Comparison of ENCODE assay signal across 8 cellular contexts in the genomic region with DNA sequence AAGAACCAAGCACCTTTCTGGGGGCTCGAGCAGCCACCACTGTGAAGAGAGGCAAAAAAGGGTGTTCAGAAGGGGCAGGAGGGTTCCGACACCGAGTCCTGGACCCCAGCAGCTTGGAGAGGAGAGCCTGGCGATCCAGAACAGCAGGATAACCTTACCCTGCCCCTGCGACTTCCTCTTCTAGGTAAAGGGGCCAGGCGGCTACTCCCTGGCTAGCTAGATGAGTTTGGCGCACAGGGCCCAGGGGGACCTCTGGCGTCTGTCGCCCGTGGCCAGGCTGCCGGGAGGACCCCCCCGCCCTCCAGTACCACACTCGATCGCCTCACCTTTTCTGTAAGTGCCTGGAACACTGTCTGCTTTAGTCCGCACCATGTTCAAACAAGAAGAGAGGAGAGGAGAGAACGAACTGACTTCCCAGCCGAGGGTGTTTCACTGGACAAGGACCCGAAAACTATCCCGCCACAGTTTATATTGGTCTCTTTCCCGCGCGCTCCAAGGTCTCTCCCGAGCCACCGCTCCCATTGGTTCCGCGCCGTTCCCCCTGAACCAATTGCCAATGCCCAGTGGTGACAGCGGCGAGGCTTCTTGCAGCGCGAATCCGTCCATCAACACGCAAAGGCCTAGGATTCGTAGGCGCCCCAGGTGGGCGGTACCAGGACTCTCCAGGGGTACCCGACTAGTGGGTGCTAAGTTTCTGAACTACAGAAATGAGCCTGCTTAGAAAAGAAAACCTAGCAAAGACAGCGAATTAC. TPM values are rescaled to one million over a fixed set of nuclear protein-coding genes. Genes with fewer than 3 reads are reported as not detected.
DNase-seq lines count a peak whose midpoint lies in the region; ATAC-seq and FAIRE-seq lines count a peak whose summit lies in the region.

A gene with protein sequence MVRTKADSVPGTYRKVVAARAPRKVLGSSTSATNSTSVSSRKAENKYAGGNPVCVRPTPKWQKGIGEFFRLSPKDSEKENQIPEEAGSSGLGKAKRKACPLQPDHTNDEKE (minus strand): TSS at position 442 of the 752 bp plus-strand sequence. CDS start 70 bp downstream, at position 372.

- peak; percentile 57 for FAIRE-seq in colon (lab: Jason Lieb, UNC)

- H3K27ac Mint-ChIP-seq in activated CD4-positive, alpha-beta T cell treated with anti-CD3 and anti-CD28 coated beads for 36 hours: peak within 1 kb of the TSS; percentile 84

- ATAC-seq in GM19324 (IDR thresholded peaks at IDR 0.05; ENCODE audit: low FRiP score, unreplicated experiment): peak; percentile 94
- peak; percentile 97 for ATAC-seq in HG03460 (IDR thresholded peaks at IDR 0.05; ENCODE audit: unreplicated experiment)
- ATAC-seq in activated CD4-positive, alpha-beta T cell treated with anti-CD3 and anti-CD28 coated beads for 36 hours: peak; percentile 99

- H3K4me1 Mint-ChIP-seq in activated CD4-positive, alpha-beta T cell treated with anti-CD3 and anti-CD28 coated beads for 36 hours: peaks cover 18% of the 10 kb centered on the region

- peak; percentile 94 for DNase-seq in NCI-H524 treated with DMSO at 0.1 percent for 48 hours (lab: John Stamatoyannopoulos, UW)
- DNase-seq in activated CD4-positive, alpha-beta T cell treated with anti-CD3 and anti-CD28 coated beads for 36 hours: peak; percentile 97
- peak; percentile 93 for DNase-seq in kidney glomerular epithelial cell (lab: John Stamatoyannopoulos, UW)
- peak; percentile 64 to 72 for DNase-seq in stimulated activated CD4-positive, alpha-beta T cell treated with anti-CD3 and anti-CD28 coated beads, Interleukin-1b, Interleukin-23, amount 100 ng/mL, for 1 hour (ENCODE audit: low read depth in 2 of 2)

- H3K36me3 Mint-ChIP-seq in activated CD4-positive, alpha-beta T cell treated with anti-CD3 and anti-CD28 coated beads for 36 hours (ENCODE audit: low read depth): peaks cover 18% of the 10 kb centered on the region

- peak within 1 kb of the TSS; percentile 70 to 91 (median 87) for H3K9ac ChIP-seq in BLaER1 treated with 17β-estradiol and CSF1 and Interleukin-3, amounts not matched to agents 10 nM and 100 nM

- H3K4me3 Mint-ChIP-seq in activated CD4-positive, alpha-beta T cell treated with anti-CD3 and anti-CD28 coated beads for 36 hours: peak within 1 kb of the TSS; percentile 97

- no peaks in the 10 kb centered on the region for H3K27me3 Mint-ChIP-seq in activated CD4-positive, alpha-beta T cell treated with anti-CD3 and anti-CD28 coated beads for 36 hours

- H3K27ac ChIP-seq in BLaER1 treated with 17β-estradiol and CSF1 and Interleukin-3, amounts not matched to agents 10 nM and 100 nM: peak within 1 kb of the TSS in 9 of 11 experiments; percentile 56 to 86 (median 82); a peak in 18 of 22 replicates

- no peaks in the 10 kb centered on the region for H3K27me3 ChIP-seq in BLaER1 treated with 17β-estradiol and CSF1 and Interleukin-3, amounts not matched to agents 10 nM and 100 nM

- intact Hi-C loops in activated CD4-positive, alpha-beta T cell treated with anti-CD3 and anti-CD28 coated beads for 36 hours (cut with DNase I, micrococcal nuclease): loop anchor here (1.0 to 10.0 kb wide), 8 partner anchors 25 to 876 kb away; a partner anchor contains a TSS

- H3K9me3 ChIP-seq in BLaER1 treated with 17β-estradiol and CSF1 and Interleukin-3, amounts not matched to agents 10 nM and 100 nM (replicated peaks in 1 of 11): no peaks in the 10 kb centered on the region

- peaks cover 0 to 15% (median 0%) of the 10 kb centered on the region in 11 experiments; a peak in 3 of 22 replicates for H4K20me1 ChIP-seq in BLaER1 treated with 17β-estradiol and CSF1 and Interleukin-3, amounts not matched to agents 10 nM and 100 nM

- POLR2A ChIA-PET in activated CD4-positive, alpha-beta T cell treated with anti-CD3 and anti-CD28 coated beads for 36 hours (lab: Charles Lee): interaction anchor here (0.8 to 1.0 kb wide), 3 partner anchors 78 to 317 kb away, joined by 3 read pairs; no protein-coding TSS in a partner anchor

- peak within 1 kb of the TSS; percentile 67 to 85 (median 76) for H3K4me3 ChIP-seq in BLaER1 treated with 17β-estradiol and CSF1 and Interleukin-3, amounts not matched to agents 10 nM and 100 nM

- H3K9me3 Mint-ChIP-seq in activated CD4-positive, alpha-beta T cell treated with anti-CD3 and anti-CD28 coated beads for 36 hours (ENCODE audit: low read depth): no peaks in the 10 kb centered on the region

- peaks cover 0 to 38% (median 23%) of the 10 kb centered on the region in 11 experiments; a peak in 18 of 22 replicates for H3K36me3 ChIP-seq in BLaER1 treated with 17β-estradiol and CSF1 and Interleukin-3, amounts not matched to agents 10 nM and 100 nM

- H3K4me1 ChIP-seq in BLaER1 treated with 17β-estradiol and CSF1 and Interleukin-3, amounts not matched to agents 10 nM and 100 nM: peaks cover 13 to 42% (median 36%) of the 10 kb centered on the region in 10 experiments; a peak in 19 of 20 replicates

- H3K4me2 ChIP-seq in BLaER1 treated with 17β-estradiol and CSF1 and Interleukin-3, amounts not matched to agents 10 nM and 100 nM: peak within 1 kb of the TSS; percentile 84 to 99 (median 96)

- CTCF ChIA-PET in activated CD4-positive, alpha-beta T cell treated with anti-CD3 and anti-CD28 coated beads for 36 hours (lab: Charles Lee): interaction anchor here (0.7 to 1.6 kb wide), 3 partner anchors 15 to 282 kb away, joined by 3 to 4 read pairs (median 3); no protein-coding TSS in a partner anchor

RNA-seq across cellular contexts. Expression of the gene that starts here (rescaled TPM):
- 10 to 100 TPM; 41.4 to 97.6 TPM for total RNA-seq in activated CD4-positive, alpha-beta T cell treated with anti-CD3 and anti-CD28 coated beads for 36 hours

Comparison
In these comparisons a context has a peak if more than half of its experiments do, and no peak if none do; other contexts are left out.
1. Peak in every context shown above with its lines: DNase-seq, ATAC-seq, H3K4me3 ChIP-seq and H3K27ac ChIP-seq.